In the genomic region with DNA sequence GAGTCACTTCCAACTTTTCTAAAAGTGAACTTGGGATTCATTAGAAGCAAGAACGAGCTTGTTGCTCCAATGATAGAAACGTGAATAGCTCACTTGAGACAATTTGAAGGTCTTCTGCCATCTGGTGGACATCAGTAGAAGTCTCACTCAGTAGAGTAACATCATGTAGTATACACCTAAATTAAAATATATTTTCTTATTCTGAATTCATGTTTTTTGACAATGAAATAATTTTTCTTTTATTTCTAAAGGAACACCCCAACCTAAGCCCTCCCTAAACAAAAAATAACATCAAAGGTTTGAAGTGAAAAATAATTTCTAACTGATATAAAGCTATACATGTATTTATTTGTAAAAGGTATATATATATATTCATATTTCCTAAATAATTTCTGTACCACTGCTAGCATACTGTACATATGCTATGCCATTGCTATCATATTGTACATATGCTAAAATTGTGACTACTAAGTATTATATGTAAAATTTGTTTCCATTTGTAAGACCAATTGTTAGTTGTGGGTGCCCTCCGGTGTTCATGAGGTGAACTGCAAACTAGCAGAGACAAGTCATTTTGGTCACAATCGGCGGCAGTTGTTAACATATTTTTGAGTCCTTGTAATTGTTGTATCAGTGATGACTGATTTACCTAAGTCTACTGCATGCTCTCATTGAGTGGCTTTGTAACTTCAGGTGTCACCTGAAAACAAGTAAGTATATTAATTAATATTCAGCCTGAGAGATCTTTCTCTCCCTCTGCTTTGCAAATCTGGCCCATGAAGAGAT, we compare ENCODE assay signal across 8 cellular contexts.
DNase-seq lines count a peak whose midpoint lies in the region; ATAC-seq and TF ChIP-seq lines count a peak whose summit lies in the region.

No MANE protein-coding gene starts in this region.

- TF ChIP-seq EP300 in neural cell (conservative IDR thresholded peaks at IDR 0.05; ENCODE audit: poor library complexity, severe bottlenecking), result no peak

- no peaks in the 10 kb centered on the region for H3K36me3 Mint-ChIP-seq in activated CD4-positive, alpha-beta memory T cell treated with anti-CD3 and anti-CD28 coated beads, Interleukin-2, amount 10 ng/mL, durations not matched to agents 7 days and 5 days (ENCODE audit: low read depth)

- DNase-seq in DMS53 treated with DMSO at 0.1 percent for 48 hours (lab: John Stamatoyannopoulos, UW; ENCODE audit: unreplicated experiment) (peak; percentile 84), GM20000 (ENCODE audit: low spot score) (peak; percentile 45), NCI-H446 treated with DMSO at 0.1 percent for 48 hours (lab: John Stamatoyannopoulos, UW) (peak; percentile 60), fibroblast of lung (ENCODE audit: low read depth in 2 of 2) (peak; percentile 69 to 84), T-helper 9 cell (no peak)
- DNase-seq in activated CD4-positive, alpha-beta memory T cell treated with anti-CD3 and anti-CD28 coated beads, Interleukin-2, amount 10 ng/mL, durations not matched to agents 7 days and 5 days, result peak; percentile 50

- H3F3A ChIP-seq in neural cell (ENCODE audit: insufficient read depth, low read length, poor library complexity, severe bottlenecking), result no peaks in the 10 kb centered on the region

- peak; percentile 58 for TF ChIP-seq CTCF in GM20000 (IDR thresholded peaks at IDR 0.05; ENCODE audit: extremely low read depth, missing control alignments)
- peak; percentile 87 to 93 for TF ChIP-seq CTCF in fibroblast of lung (conservative IDR thresholded peaks at IDR 0.05 in 1 of 2, IDR thresholded peaks at IDR 0.05 in 1 of 2; ENCODE audit: low read depth in 1 of 2, low read length in 2 of 2)
- TF ChIP-seq CTCF in neural cell (IDR thresholded peaks at IDR 0.05; ENCODE audit: poor library complexity, severe bottlenecking), result peak; percentile 86

- no peaks in the 10 kb centered on the region for H3K27me3 ChIP-seq in fibroblast of lung (ENCODE audit: control insufficient read depth, insufficient read depth, low read length)
- no peaks in the 10 kb centered on the region for H3K27me3 ChIP-seq in neural cell (ENCODE audit: insufficient read depth, low read depth, low read length)

- H3K79me2 ChIP-seq in fibroblast of lung (ENCODE audit: control insufficient read depth, insufficient read depth, low read length) (no peaks in the 10 kb centered on the region), neural cell (replicated peaks; ENCODE audit: insufficient read depth, low read length) (no peaks in the 10 kb centered on the region)

- H3K9me3 Mint-ChIP-seq in activated CD4-positive, alpha-beta memory T cell treated with anti-CD3 and anti-CD28 coated beads, Interleukin-2, amount 10 ng/mL, durations not matched to agents 7 days and 5 days, result no peaks in the 10 kb centered on the region

- peak; percentile 95 for ATAC-seq in HG03520 (IDR thresholded peaks at IDR 0.05; ENCODE audit: unreplicated experiment)

- no peaks in the 10 kb centered on the region for H3K9me3 ChIP-seq in fibroblast of lung (ENCODE audit: control insufficient read depth, insufficient read depth, low read depth, low read length)
- H3K9me3 ChIP-seq in neural cell (ENCODE audit: low read length), result no peaks in the 10 kb centered on the region

- no peak overlapping the region for H2AFZ ChIP-seq in fibroblast of lung (ENCODE audit: low read length)
- H2AFZ ChIP-seq in neural cell (ENCODE audit: low read depth, low read length), result no peak overlapping the region

- no peaks in the 10 kb centered on the region for H3K4me1 Mint-ChIP-seq in activated CD4-positive, alpha-beta memory T cell treated with anti-CD3 and anti-CD28 coated beads, Interleukin-2, amount 10 ng/mL, durations not matched to agents 7 days and 5 days

- H3K4me3 ChIP-seq in fibroblast of lung (replicated peaks in 1 of 4; ENCODE audit: control extremely low read depth in 1 of 4, insufficient read depth in 1 of 4, low read depth in 3 of 4, low read length in 4 of 4), result no peak overlapping the region
- H3K4me3 ChIP-seq in neural cell (ENCODE audit: low read length), result no peak overlapping the region

- H3K4me1 ChIP-seq in fibroblast of lung (ENCODE audit: control insufficient read depth, extremely low read depth, insufficient read depth, low read length), result no peaks in the 10 kb centered on the region

- no peaks in the 10 kb centered on the region for H3K9me2 ChIP-seq in neural cell (ENCODE audit: insufficient read depth, low read length)

- TF ChIP-seq RAD21 in neural cell (conservative IDR thresholded peaks at IDR 0.05), result peak; percentile 89

- no peaks in the 10 kb centered on the region for H3K36me3 ChIP-seq in fibroblast of lung (ENCODE audit: control insufficient read depth, insufficient read depth, low read length)
- no peaks in the 10 kb centered on the region for H3K36me3 ChIP-seq in neural cell (ENCODE audit: insufficient read depth, low read length)

- H3K4me2 ChIP-seq in fibroblast of lung (ENCODE audit: extremely low read depth, insufficient read depth, low read length), result no peak overlapping the region
- no peak overlapping the region for H3K4me2 ChIP-seq in neural cell (ENCODE audit: low read length)

- no peak overlapping the region for H3K9ac ChIP-seq in fibroblast of lung (ENCODE audit: insufficient read depth, low read length)
- no peak overlapping the region for H3K9ac ChIP-seq in neural cell (ENCODE audit: low read length)

- CTCF ChIA-PET in activated CD4-positive, alpha-beta memory T cell treated with anti-CD3 and anti-CD28 coated beads, Interleukin-2, amount 10 ng/mL, durations not matched to agents 7 days and 5 days (lab: Charles Lee), result interaction anchor here (0.6 to 2.4 kb wide), 22 partner anchors 9 to 1007 kb away, joined by 3 to 14 read pairs (median 3); no protein-coding TSS in a partner anchor

- H3K27me3 Mint-ChIP-seq in activated CD4-positive, alpha-beta memory T cell treated with anti-CD3 and anti-CD28 coated beads, Interleukin-2, amount 10 ng/mL, durations not matched to agents 7 days and 5 days, result no peaks in the 10 kb centered on the region

- H3K4me3 Mint-ChIP-seq in activated CD4-positive, alpha-beta memory T cell treated with anti-CD3 and anti-CD28 coated beads, Interleukin-2, amount 10 ng/mL, durations not matched to agents 7 days and 5 days, result no peak overlapping the region

- no peak overlapping the region for H3K27ac ChIP-seq in fibroblast of lung (ENCODE audit: insufficient read depth, low read length)
- no peak overlapping the region for H3K27ac ChIP-seq in neural cell (ENCODE audit: low read length)

- H4K20me1 ChIP-seq in fibroblast of lung (ENCODE audit: control insufficient read depth, extremely low read depth, insufficient read depth, low read length), result no peaks in the 10 kb centered on the region
- H4K20me1 ChIP-seq in neural cell (ENCODE audit: insufficient read depth), result no peaks in the 10 kb centered on the region

- H3K27ac Mint-ChIP-seq in activated CD4-positive, alpha-beta memory T cell treated with anti-CD3 and anti-CD28 coated beads, Interleukin-2, amount 10 ng/mL, durations not matched to agents 7 days and 5 days, result no peak overlapping the region

- POLR2A ChIA-PET in activated CD4-positive, alpha-beta memory T cell treated with anti-CD3 and anti-CD28 coated beads, Interleukin-2, amount 10 ng/mL, durations not matched to agents 7 days and 5 days (lab: Charles Lee), result no interaction called here

TF ChIP-seq in neural cell, 6 proteins besides CTCF, POLR2A, EP300 and RAD21:
- TF ChIP-seq, protein P1, sequence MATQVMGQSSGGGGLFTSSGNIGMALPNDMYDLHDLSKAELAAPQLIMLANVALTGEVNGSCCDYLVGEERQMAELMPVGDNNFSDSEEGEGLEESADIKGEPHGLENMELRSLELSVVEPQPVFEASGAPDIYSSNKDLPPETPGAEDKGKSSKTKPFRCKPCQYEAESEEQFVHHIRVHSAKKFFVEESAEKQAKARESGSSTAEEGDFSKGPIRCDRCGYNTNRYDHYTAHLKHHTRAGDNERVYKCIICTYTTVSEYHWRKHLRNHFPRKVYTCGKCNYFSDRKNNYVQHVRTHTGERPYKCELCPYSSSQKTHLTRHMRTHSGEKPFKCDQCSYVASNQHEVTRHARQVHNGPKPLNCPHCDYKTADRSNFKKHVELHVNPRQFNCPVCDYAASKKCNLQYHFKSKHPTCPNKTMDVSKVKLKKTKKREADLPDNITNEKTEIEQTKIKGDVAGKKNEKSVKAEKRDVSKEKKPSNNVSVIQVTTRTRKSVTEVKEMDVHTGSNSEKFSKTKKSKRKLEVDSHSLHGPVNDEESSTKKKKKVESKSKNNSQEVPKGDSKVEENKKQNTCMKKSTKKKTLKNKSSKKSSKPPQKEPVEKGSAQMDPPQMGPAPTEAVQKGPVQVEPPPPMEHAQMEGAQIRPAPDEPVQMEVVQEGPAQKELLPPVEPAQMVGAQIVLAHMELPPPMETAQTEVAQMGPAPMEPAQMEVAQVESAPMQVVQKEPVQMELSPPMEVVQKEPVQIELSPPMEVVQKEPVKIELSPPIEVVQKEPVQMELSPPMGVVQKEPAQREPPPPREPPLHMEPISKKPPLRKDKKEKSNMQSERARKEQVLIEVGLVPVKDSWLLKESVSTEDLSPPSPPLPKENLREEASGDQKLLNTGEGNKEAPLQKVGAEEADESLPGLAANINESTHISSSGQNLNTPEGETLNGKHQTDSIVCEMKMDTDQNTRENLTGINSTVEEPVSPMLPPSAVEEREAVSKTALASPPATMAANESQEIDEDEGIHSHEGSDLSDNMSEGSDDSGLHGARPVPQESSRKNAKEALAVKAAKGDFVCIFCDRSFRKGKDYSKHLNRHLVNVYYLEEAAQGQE (IDR thresholded peaks at IDR 0.05; ENCODE audit: borderline replicate concordance), result no peak
- TF ChIP-seq SMC3 (conservative IDR thresholded peaks at IDR 0.05; ENCODE audit: poor library complexity), result peak; percentile 88
- TF ChIP-seq POLR2AphosphoS5 (IDR thresholded peaks at IDR 0.05), result no peak
